30 cellular contexts compared by ENCODE assay signal in genomic region chr20:46604551-46605133, GRCh38. TPM values are rescaled to one million over a fixed set of nuclear protein-coding genes. Genes with fewer than 3 reads are reported as not detected.
"Had no signal": no experiment of that assay in that cellular context is flagged by ENCODE, and none has a peak within 500 bp of the region (broad histone marks: within the 10 kb centered on the region; RNA-seq: fewer than 3 reads in every experiment).

No MANE protein-coding gene starts in this region.

- H3K36me3 ChIP-seq: ascending aorta, esophagus muscularis mucosa, gastrocnemius medialis had no signal

- DNase-seq: activated CD4-positive, alpha-beta memory T cell treated with anti-CD3 and anti-CD28 coated beads for 36 hours; activated CD4-positive, alpha-beta T cell treated with anti-CD3 and anti-CD28 coated beads for 36 hours; activated CD4-positive, alpha-beta T cell treated with anti-CD3 and anti-CD28 coated beads, Interleukin-2, amount 10 ng/mL, durations not matched to agents 24 days and 14 days; activated CD4-positive, CD25-positive, alpha-beta regulatory T cell; activated CD4-positive, CD25-positive, alpha-beta regulatory T cell treated with anti-CD3 and anti-CD28 coated beads, Interleukin-2, amount 50 U/mL, for 72 hours; activated CD8-positive, alpha-beta memory T cell treated with anti-CD3 and anti-CD28 coated beads, Interleukin-2, amount 10 ng/mL, durations not matched to agents 7 days and 5 days; activated CD8-positive, alpha-beta memory T cell treated with anti-CD3 and anti-CD28 coated beads, Interleukin-2, amount 50 U/mL, for 4 hours; activated CD8-positive, alpha-beta T cell treated with anti-CD3 and anti-CD28 coated beads, Interleukin-2, amount 10 ng/mL, durations not matched to agents 7 days and 5 days; activated gamma-delta T cell; activated naive CD4-positive, alpha-beta T cell; activated naive CD4-positive, alpha-beta T cell treated with anti-CD3 and anti-CD28 coated beads, Interleukin-2, amount 10 ng/mL, durations not matched to agents 7 days and 5 days; activated naive CD8-positive, alpha-beta T cell treated with anti-CD3 and anti-CD28 coated beads, Interleukin-2, amount 10 ng/mL, durations not matched to agents 7 days and 5 days; activated T-cell treated with anti-CD3 and anti-CD28 coated beads, Interleukin-2, amount 50 U/mL, for 1 hour; activated T-cell treated with anti-CD3 and anti-CD28 coated beads, Interleukin-2, amount 50 U/mL, for 48 hours; dorsolateral prefrontal cortex; effector CD4-positive, alpha-beta T cell; effector memory CD8-positive, alpha-beta T cell; erythroblast; foreskin keratinocyte; gastrocnemius medialis; glutamatergic neuron; T-helper 2 cell had no signal

- ATAC-seq: activated CD4-positive, alpha-beta T cell treated with anti-CD3 and anti-CD28 coated beads for 36 hours; activated CD8-positive, alpha-beta memory T cell treated with anti-CD3 and anti-CD28 coated beads, Interleukin-2, amount 10 ng/mL, durations not matched to agents 7 days and 5 days; activated CD8-positive, alpha-beta T cell treated with anti-CD3 and anti-CD28 coated beads, Interleukin-2, amount 10 ng/mL, durations not matched to agents 7 days and 5 days; activated naive CD4-positive, alpha-beta T cell treated with anti-CD3 and anti-CD28 coated beads, Interleukin-2, amount 50 U/mL, for 72 hours; effector memory CD8-positive, alpha-beta T cell; foreskin keratinocyte; gastrocnemius medialis had no signal

- H3K27me3 ChIP-seq: ascending aorta, dorsolateral prefrontal cortex, esophagus muscularis mucosa, foreskin keratinocyte, gastrocnemius medialis had no signal

- FAIRE-seq: bronchial epithelial cell had no signal

- H3K4me3 ChIP-seq: ascending aorta, coronary artery, dorsolateral prefrontal cortex, esophagus muscularis mucosa, gastrocnemius medialis had no signal

- H3K4me1 ChIP-seq: ascending aorta, esophagus muscularis mucosa, foreskin keratinocyte, gastrocnemius medialis had no signal

- H3K9me3 ChIP-seq: ascending aorta, esophagus muscularis mucosa, gastrocnemius medialis had no signal

- H3K27ac ChIP-seq: ascending aorta, coronary artery, dorsolateral prefrontal cortex, esophagus muscularis mucosa, foreskin keratinocyte, gastrocnemius medialis had no signal

RNA-seq across cellular contexts. Expression of gene SLC13A3, which starts 46.6 kb away (rescaled TPM):
- total RNA-seq: activated CD4-positive, alpha-beta T cell treated with anti-CD3 and anti-CD28 coated beads, Interleukin-2, amount 10 ng/mL, durations not matched to agents 24 days and 14 days; activated CD8-positive, alpha-beta memory T cell treated with anti-CD3 and anti-CD28 coated beads for 36 hours; activated CD8-positive, alpha-beta T cell treated with anti-CD3 and anti-CD28 coated beads, Interleukin-2, amount 10 ng/mL, durations not matched to agents 7 days and 5 days; activated naive CD4-positive, alpha-beta T cell treated with anti-CD3 and anti-CD28 coated beads, Interleukin-2, amount 50 U/mL, for 72 hours; ascending aorta had no signal

RNA-seq across cellular contexts. Expression of gene OCSTAMP, which starts 54.2 kb away (rescaled TPM):
- total RNA-seq: activated CD8-positive, alpha-beta memory T cell treated with anti-CD3 and anti-CD28 coated beads, Interleukin-2, amount 10 ng/mL, durations not matched to agents 7 days and 5 days; activated CD8-positive, alpha-beta T cell treated with anti-CD3 and anti-CD28 coated beads, Interleukin-2, amount 10 ng/mL, durations not matched to agents 7 days and 5 days; activated naive CD8-positive, alpha-beta T cell treated with anti-CD3 and anti-CD28 coated beads, Interleukin-2, amount 10 ng/mL, durations not matched to agents 7 days and 5 days; ascending aorta; bronchial epithelial cell; cardiac septum; cerebellum; esophagus muscularis mucosa; foreskin keratinocyte; gastrocnemius medialis had no signal
- polyA plus RNA-seq: foreskin keratinocyte had no signal
